ENCODE assay signal across 16 cellular contexts in the genomic region with DNA sequence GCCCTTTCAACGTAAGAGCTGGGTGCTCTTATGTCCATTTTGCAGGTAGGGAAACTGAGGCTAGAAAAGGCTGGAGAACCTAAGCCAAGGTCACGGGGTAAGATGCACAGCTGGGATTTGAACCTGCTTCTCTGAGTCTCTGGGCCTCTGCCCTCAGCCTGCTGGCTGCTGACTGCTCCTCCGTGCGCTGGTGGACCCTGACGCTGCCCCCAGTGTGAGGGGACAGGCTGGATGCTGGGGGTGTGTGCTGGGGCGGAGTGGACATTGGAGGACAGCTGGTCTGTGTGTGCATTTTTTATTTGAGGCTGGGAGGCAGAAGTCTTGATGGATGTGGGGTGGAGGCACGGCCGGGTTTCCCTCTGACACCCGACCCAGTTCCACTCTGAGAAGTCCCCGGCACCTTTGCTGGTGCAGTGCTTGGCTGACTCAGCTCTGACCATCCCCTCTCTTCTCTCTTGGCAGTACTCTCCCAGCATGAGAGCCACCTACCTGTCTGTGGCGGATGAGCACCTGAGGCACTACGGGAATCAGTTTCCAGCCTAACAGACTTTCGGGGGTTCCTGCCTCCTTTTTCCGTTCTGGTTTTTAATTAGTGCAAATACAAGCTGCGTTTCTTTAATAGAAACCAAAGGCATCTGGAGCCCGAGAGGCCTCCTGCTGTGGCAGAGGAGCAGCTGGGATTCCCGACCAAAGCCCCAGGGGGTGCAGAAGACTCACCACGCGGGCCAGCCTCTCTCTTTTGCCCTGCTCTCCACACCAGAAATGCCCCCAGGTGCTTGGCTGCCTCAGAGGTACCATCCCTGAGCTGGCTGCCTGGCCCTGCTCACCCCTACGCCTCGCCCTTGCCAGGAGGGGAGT. TPM values are rescaled to one million over a fixed set of nuclear protein-coding genes. Genes with fewer than 3 reads are reported as not detected.
DNase-seq lines count a peak whose midpoint lies in the region; ATAC-seq, FAIRE-seq and TF ChIP-seq lines count a peak whose summit lies in the region.
"Had no signal": no experiment of that assay in that cellular context is flagged by ENCODE, and none has a peak within 500 bp of the region (broad histone marks: within the 10 kb centered on the region; RNA-seq: fewer than 3 reads in every experiment).

No MANE protein-coding gene starts in this region.

- peaks cover 8% of the 10 kb centered on the region for H3K27me3 ChIP-seq in RWPE2 (ENCODE audit: insufficient read depth, poor library complexity, severe bottlenecking)
- peaks cover 16% of the 10 kb centered on the region for H3K27me3 ChIP-seq in keratinocyte (ENCODE audit: control insufficient read depth, extremely low read depth, insufficient read depth, low read length)
- H3K27me3 ChIP-seq: BE2C had no signal

- H3K9ac ChIP-seq in keratinocyte (ENCODE audit: control insufficient read depth, extremely low read depth, insufficient read depth, low read length) = no peak overlapping the region

- H3K4me3 ChIP-seq in RWPE2 (ENCODE audit: severe bottlenecking) = no peak overlapping the region
- no peak overlapping the region for H3K4me3 ChIP-seq in keratinocyte (ENCODE audit: control insufficient read depth in 2 of 3, extremely low read depth in 1 of 3, insufficient read depth in 2 of 3, low read depth in 1 of 3, low read length in 3 of 3)

- no peaks in the 10 kb centered on the region for H3K27me3 Mint-ChIP-seq in activated naive CD4-positive, alpha-beta T cell treated with anti-CD3 and anti-CD28 coated beads for 36 hours (ENCODE audit: low read depth)
- H3K27me3 Mint-ChIP-seq: activated T-helper 17 cell treated with anti-CD3 and anti-CD28 coated beads, Interleukin-2, amount 50 U/mL, for 72 hours; T-cell had no signal

- dilution Hi-C loops in keratinocyte (cut with MboI; ENCODE audit: extremely low pct_ligation_motif_present, low sequenced_read_pairs) = no loop called here

- no peaks in the 10 kb centered on the region for H3K4me1 Mint-ChIP-seq in activated naive CD4-positive, alpha-beta T cell treated with anti-CD3 and anti-CD28 coated beads for 36 hours (ENCODE audit: low read depth)
- H3K4me1 Mint-ChIP-seq: activated T-helper 17 cell treated with anti-CD3 and anti-CD28 coated beads, Interleukin-2, amount 50 U/mL, for 72 hours; T-cell had no signal

- intact Hi-C loops in activated naive CD4-positive, alpha-beta T cell treated with anti-CD3 and anti-CD28 coated beads for 36 hours (cut with micrococcal nuclease) = no loop called here

- H3K79me2 ChIP-seq in keratinocyte (ENCODE audit: control insufficient read depth, insufficient read depth, low read length) = no peaks in the 10 kb centered on the region

- H3K36me3 ChIP-seq in RWPE2 (ENCODE audit: low read depth) (no peaks in the 10 kb centered on the region), keratinocyte (ENCODE audit: control insufficient read depth in 2 of 2, extremely low read depth in 1 of 2, insufficient read depth in 2 of 2, low read length in 2 of 2) (no peaks in the 10 kb centered on the region)
- H3K36me3 ChIP-seq: BE2C had no signal

- no peaks in the 10 kb centered on the region for H3K9me3 Mint-ChIP-seq in activated naive CD4-positive, alpha-beta T cell treated with anti-CD3 and anti-CD28 coated beads for 36 hours
- H3K9me3 Mint-ChIP-seq: activated T-helper 17 cell treated with anti-CD3 and anti-CD28 coated beads, Interleukin-2, amount 50 U/mL, for 72 hours; T-cell had no signal

- DNase-seq in COR-L47 (lab: John Stamatoyannopoulos, UW) (peak; percentile 75), NCI-H146 treated with DMSO at 0.1 percent for 48 hours (lab: John Stamatoyannopoulos, UW; ENCODE audit: unreplicated experiment) (peak; percentile 62), RWPE2 (ENCODE audit: low spot score) (no peak), keratinocyte (ENCODE audit: low read depth, low spot score) (no peak), HEK293T (ENCODE audit: extremely low spot score) (no peak), hippocampal formation (lab: John Stamatoyannopoulos, UW) (no peak)
- DNase-seq in activated naive CD4-positive, alpha-beta T cell treated with anti-CD3 and anti-CD28 coated beads for 36 hours = no peak
- DNase-seq: amygdala, BE2C, foreskin melanocyte, MV-4-11, retina, T-cell, WERI-Rb-1 had no signal

- H3K27ac Mint-ChIP-seq in activated naive CD4-positive, alpha-beta T cell treated with anti-CD3 and anti-CD28 coated beads for 36 hours = no peak overlapping the region
- H3K27ac Mint-ChIP-seq: T-cell had no signal

- H3K36me3 Mint-ChIP-seq in activated naive CD4-positive, alpha-beta T cell treated with anti-CD3 and anti-CD28 coated beads for 36 hours (ENCODE audit: low read depth) = no peaks in the 10 kb centered on the region

- CTCF ChIA-PET in HEK293T (lab: Yijun Ruan, JAX) = interaction anchor here (0.6 to 0.8 kb wide), 2 partner anchors 21 to 119 kb away, joined by 3 read pairs; no protein-coding TSS in a partner anchor
- CTCF ChIA-PET in activated naive CD4-positive, alpha-beta T cell treated with anti-CD3 and anti-CD28 coated beads for 36 hours (lab: Charles Lee) = interaction anchor here (0.6 kb wide), 1 partner anchor 150 kb away, joined by 3 read pairs; no protein-coding TSS in a partner anchor

- H3K27ac ChIP-seq in RWPE2 (ENCODE audit: poor library complexity, severe bottlenecking) (no peak overlapping the region), keratinocyte (ENCODE audit: control insufficient read depth, insufficient read depth, low read length) (no peak overlapping the region)
- H3K27ac ChIP-seq: WERI-Rb-1 had no signal

- no peak for FAIRE-seq in keratinocyte (lab: Jason Lieb, UNC)

- H3K9me3 ChIP-seq in RWPE2 (ENCODE audit: severe bottlenecking) = no peaks in the 10 kb centered on the region
- H3K9me3 ChIP-seq in keratinocyte (ENCODE audit: control insufficient read depth, low read depth, low read length) = no peaks in the 10 kb centered on the region
- H3K9me3 ChIP-seq: BE2C had no signal

- POLR2A ChIA-PET in HEK293T (lab: Yijun Ruan, JAX) = no interaction called here

- H3K4me2 ChIP-seq in keratinocyte (ENCODE audit: control insufficient read depth, extremely low read depth, insufficient read depth, low read depth, low read length) = no peak overlapping the region

- no peaks in the 10 kb centered on the region for H4K20me1 ChIP-seq in keratinocyte (ENCODE audit: control insufficient read depth, extremely low read depth, insufficient read depth, low read length)

- no peaks in the 10 kb centered on the region for H3K4me1 ChIP-seq in RWPE2 (ENCODE audit: insufficient read depth, poor library complexity, severe bottlenecking)
- H3K4me1 ChIP-seq in keratinocyte (ENCODE audit: control insufficient read depth, extremely low read depth, insufficient read depth, low read length) = no peaks in the 10 kb centered on the region
- H3K4me1 ChIP-seq: BE2C had no signal

- no peak overlapping the region for H3K4me3 Mint-ChIP-seq in activated naive CD4-positive, alpha-beta T cell treated with anti-CD3 and anti-CD28 coated beads for 36 hours
- H3K4me3 Mint-ChIP-seq: activated T-helper 17 cell treated with anti-CD3 and anti-CD28 coated beads, Interleukin-2, amount 50 U/mL, for 72 hours; T-cell had no signal

- ATAC-seq in RWPE2 (ENCODE audit: low read depth) (peak; percentile 89), HG03196 (IDR thresholded peaks at IDR 0.05; ENCODE audit: unreplicated experiment) (no peak)
- ATAC-seq: activated T-helper 17 cell treated with anti-CD3 and anti-CD28 coated beads, Interleukin-2, amount 50 U/mL, for 72 hours; T-cell had no signal

- TF ChIP-seq CTCF in RWPE2 (IDR thresholded peaks at IDR 0.05; ENCODE audit: poor library complexity, severe bottlenecking) (peak; percentile 23), keratinocyte (optimal IDR thresholded peaks at IDR 0.05 in 1 of 3, IDR thresholded peaks at IDR 0.05 in 1 of 3, conservative IDR thresholded peaks at IDR 0.05 in 1 of 3; ENCODE audit: extremely low read depth in 1 of 3, insufficient read depth in 2 of 3, low read length in 3 of 3) (peak in 2 of 3 experiments; percentile 9 to 31)

- no peaks in the 10 kb centered on the region for H3K9me1 ChIP-seq in keratinocyte (ENCODE audit: control insufficient read depth, extremely low read depth, insufficient read depth, low read length)

- no peak overlapping the region for H2AFZ ChIP-seq in keratinocyte (ENCODE audit: control insufficient read depth, low read length)

TF ChIP-seq in HEK293T, 16 proteins besides CTCF, POLR2A, EP300 and RAD21 (continues in another document):
- TF ChIP-seq SUZ12 (IDR thresholded peaks at IDR 0.05) = no peak
- TF ChIP-seq FOXM1 (IDR thresholded peaks at IDR 0.05; ENCODE audit: borderline replicate concordance) = no peak
- TF ChIP-seq ZNF384 (IDR thresholded peaks at IDR 0.05) = no peak

RNA-seq across cellular contexts. Expression of a gene that starts 14.1 kb away (rescaled TPM):
- polyA plus RNA-seq in keratinocyte = not detected in 3 replicates
- polyA plus RNA-seq in keratinocyte (2011; ENCODE audit: low read depth) = not detected
- polyA plus RNA-seq in keratinocyte (2011; cell fraction: cytosol; rRNA removed) = not detected in 2 replicates
- not detected in 2 replicates for polyA plus RNA-seq in keratinocyte (2011; cell fraction: nucleus; rRNA removed)
- polyA plus RNA-seq in keratinocyte (2012; ENCODE audit: low replicate concordance) = not detected in 2 replicates
- not detected in 3 replicates for polyA minus RNA-seq in keratinocyte
- not detected for polyA minus RNA-seq in keratinocyte (2011; cell fraction: cytosol; rRNA and poly(A)+ RNA removed)
- polyA minus RNA-seq in keratinocyte (2011; cell fraction: nucleus; rRNA and poly(A)+ RNA removed) = not detected in 2 replicates
- under 1 TPM; 0.12 to 0.25 TPM for total RNA-seq in activated naive CD4-positive, alpha-beta T cell treated with anti-CD3 and anti-CD28 coated beads for 36 hours

RNA-seq across cellular contexts. Expression of a gene that starts 46.5 kb away (rescaled TPM):
- polyA plus RNA-seq in keratinocyte = 2.2 to 8.5 TPM (median 3.7 TPM) in 3 replicates
- 1.0 TPM for polyA plus RNA-seq in keratinocyte (2011; ENCODE audit: low read depth)
- 2.6 and 3.8 TPM in 2 replicates for polyA plus RNA-seq in keratinocyte (2011; cell fraction: cytosol; rRNA removed)
- 10.0 and 14.2 TPM in 2 replicates for polyA plus RNA-seq in keratinocyte (2011; cell fraction: nucleus; rRNA removed)
- polyA plus RNA-seq in keratinocyte (2012; ENCODE audit: low replicate concordance) = 0.87 and 1.8 TPM in 2 replicates
- polyA minus RNA-seq in keratinocyte = 5.1 to 18.0 TPM (median 7.6 TPM) in 3 replicates
- polyA minus RNA-seq in keratinocyte (2011; cell fraction: cytosol; rRNA and poly(A)+ RNA removed) = 10.2 TPM
- polyA minus RNA-seq in keratinocyte (2011; cell fraction: nucleus; rRNA and poly(A)+ RNA removed) = 8.2 and 28.0 TPM in 2 replicates
- total RNA-seq in activated naive CD4-positive, alpha-beta T cell treated with anti-CD3 and anti-CD28 coated beads for 36 hours = 1 to 10 TPM; 2.5 to 2.8 TPM

RNA-seq across cellular contexts. Expression of a gene that starts 56.4 kb away (rescaled TPM):
- polyA plus RNA-seq in keratinocyte = 1,325 to 1,779 TPM (median 1,757 TPM) in 3 replicates
- 1,281 TPM for polyA plus RNA-seq in keratinocyte (2011; ENCODE audit: low read depth)
- 2,311 and 2,376 TPM in 2 replicates for polyA plus RNA-seq in keratinocyte (2011; cell fraction: cytosol; rRNA removed)
- polyA plus RNA-seq in keratinocyte (2011; cell fraction: nucleus; rRNA removed) = 433 and 579 TPM in 2 replicates
- 4,284 and 4,511 TPM in 2 replicates for polyA plus RNA-seq in keratinocyte (2012; ENCODE audit: low replicate concordance)
- polyA minus RNA-seq in keratinocyte = 114 to 1,718 TPM (median 1,157 TPM) in 3 replicates
- 1,055 TPM for polyA minus RNA-seq in keratinocyte (2011; cell fraction: cytosol; rRNA and poly(A)+ RNA removed)
- polyA minus RNA-seq in keratinocyte (2011; cell fraction: nucleus; rRNA and poly(A)+ RNA removed) = 168 and 186 TPM in 2 replicates
- total RNA-seq in activated naive CD4-positive, alpha-beta T cell treated with anti-CD3 and anti-CD28 coated beads for 36 hours = 1,000 to 10,000 TPM; 1,784 to 1,916 TPM

Comparison
In these comparisons a context has a peak if more than half of its experiments do, and no peak if none do; other contexts are left out.
1. DNase-seq: peak in COR-L47 (single experiment) and NCI-H146 treated with DMSO at 0.1 percent for 48 hours (single experiment); none in RWPE2 (single experiment), keratinocyte (single experiment), HEK293T (single experiment), activated naive CD4-positive, alpha-beta T cell treated with anti-CD3 and anti-CD28 coated beads for 36 hours (single experiment) and hippocampal formation (0 of 2).